34 cellular contexts compared by ENCODE assay signal in genomic region chr4:143246977-143247376, GRCh38.
"Had no signal": no experiment of that assay in that cellular context is flagged by ENCODE, and none has a peak within 500 bp of the region (broad histone marks: within the 10 kb centered on the region; RNA-seq: fewer than 3 reads in every experiment).

No MANE protein-coding gene starts in this region.

- H3K27me3 ChIP-seq: MG63 had no signal

- H3K9ac ChIP-seq: KMS-11 had no signal

- H3K36me3 ChIP-seq: MG63 had no signal

- DNase-seq: Karpas-422, Kasumi-1, KG1, MG63, MM.1S, MV-4-11, NCI-H1048, NCI-H1092, NCI-H1092 treated with DMSO at 0.1 percent for 48 hours, NCI-H1105, NCI-H1105 treated with DMSO at 0.1 percent for 48 hours, NCI-H1417, NCI-H1417 treated with DMSO at 0.1 percent for 48 hours, NCI-H1436, NCI-H1436 treated with DMSO at 0.1 percent for 48 hours, NCI-H146, NCI-H1694, NCI-H1694 treated with DMSO at 0.1 percent for 48 hours, NCI-H187, NCI-H187 treated with DMSO at 0.1 percent for 48 hours, NCI-H1930, NCI-H2029, NCI-H2029 treated with DMSO at 0.1 percent for 48 hours, NCI-H2081, NCI-H2081 treated with DMSO at 0.1 percent for 48 hours, NCI-H2107, NCI-H2171, NCI-H2171 treated with DMSO at 0.1 percent for 48 hours, NCI-H2227 treated with DMSO at 0.1 percent for 48 hours, NCI-H226, NCI-H345, NCI-H446, NCI-H446 treated with DMSO at 0.1 percent for 48 hours had no signal

- H3K9me3 ChIP-seq: MG63 had no signal

- H3K4me3 ChIP-seq: MG63 had no signal

- H3K27ac ChIP-seq: KMS-11 had no signal
